8 cellular contexts compared by ENCODE assay signal in genomic region chr19:9323919-9324583, GRCh38. TPM values are rescaled to one million over a fixed set of nuclear protein-coding genes. Genes with fewer than 3 reads are reported as not detected.
DNase-seq lines count a peak whose midpoint lies in the region; ATAC-seq, FAIRE-seq and TF ChIP-seq lines count a peak whose summit lies in the region.

Gene ZNF559, plus strand, starts transcription at chr19:9324179. Its CDS starts 14,371 bp downstream, at chr19:9338550.

- peak; percentile 87 for ATAC-seq in GM21367 (IDR thresholded peaks at IDR 0.05; ENCODE audit: unreplicated experiment)
- ATAC-seq in activated CD8-positive, alpha-beta memory T cell treated with anti-CD3 and anti-CD28 coated beads, Interleukin-2, amount 10 ng/mL, durations not matched to agents 7 days and 5 days = peak; percentile 99

- H3K4me1 Mint-ChIP-seq in Calu3 (ENCODE audit: low read depth, unreplicated experiment) (no peaks in the 10 kb centered on the region), endodermal cell (no peaks in the 10 kb centered on the region), mesothelial cell of epicardium (peaks cover 4% of the 10 kb centered on the region)
- peaks cover 28% of the 10 kb centered on the region for H3K4me1 Mint-ChIP-seq in activated CD8-positive, alpha-beta memory T cell treated with anti-CD3 and anti-CD28 coated beads, Interleukin-2, amount 10 ng/mL, durations not matched to agents 7 days and 5 days

- H3K27ac Mint-ChIP-seq in Calu3 (ENCODE audit: unreplicated experiment) (peak within 1 kb of the TSS; percentile 42), endodermal cell (peak within 1 kb of the TSS; percentile 92), mesothelial cell of epicardium (peak within 1 kb of the TSS; percentile 96)
- H3K27ac Mint-ChIP-seq in activated CD8-positive, alpha-beta memory T cell treated with anti-CD3 and anti-CD28 coated beads, Interleukin-2, amount 10 ng/mL, durations not matched to agents 7 days and 5 days = peak within 1 kb of the TSS; percentile 97

- H3K4me3 Mint-ChIP-seq in Calu3 (ENCODE audit: low read depth, unreplicated experiment) = peak within 1 kb of the TSS; percentile 72
- peak within 1 kb of the TSS; percentile 86 for H3K4me3 Mint-ChIP-seq in activated CD8-positive, alpha-beta memory T cell treated with anti-CD3 and anti-CD28 coated beads, Interleukin-2, amount 10 ng/mL, durations not matched to agents 7 days and 5 days
- peak within 1 kb of the TSS; percentile 73 for H3K4me3 Mint-ChIP-seq in endodermal cell
- H3K4me3 Mint-ChIP-seq in mesothelial cell of epicardium = peak within 1 kb of the TSS; percentile 83

- no peaks in the 10 kb centered on the region for H3K27me3 ChIP-seq in endodermal cell (ENCODE audit: control insufficient read depth, insufficient read depth, low read length, poor library complexity, severe bottlenecking)

- intact Hi-C loops in Calu3 (cut with micrococcal nuclease; ENCODE audit: unreplicated experiment) = no loop called here

- H3K4me3 ChIP-seq in endodermal cell (ENCODE audit: low read length) = peak within 1 kb of the TSS; percentile 91

- TF ChIP-seq CTCF in Calu3 (IDR thresholded peaks at IDR 0.05; ENCODE audit: unreplicated experiment) (no peak), endodermal cell (conservative IDR thresholded peaks at IDR 0.05) (peak; percentile 76), mesothelial cell of epicardium (IDR thresholded peaks at IDR 0.05; ENCODE audit: unreplicated experiment) (peak; percentile 53)

- CTCF ChIA-PET in Calu3 (lab: Charles Lee) = interaction anchor here (1.0 kb wide), 1 partner anchor 13 kb away, joined by 3 read pairs; no protein-coding TSS in a partner anchor
- CTCF ChIA-PET in activated CD8-positive, alpha-beta memory T cell treated with anti-CD3 and anti-CD28 coated beads, Interleukin-2, amount 10 ng/mL, durations not matched to agents 7 days and 5 days (lab: Charles Lee) = interaction anchor here (0.6 to 1.8 kb wide), 4 partner anchors 11 to 258 kb away, joined by 3 to 15 read pairs (median 4); no protein-coding TSS in a partner anchor

- peak within 1 kb of the TSS; percentile 72 for H3K27ac ChIP-seq in endodermal cell (ENCODE audit: low read depth, low read length)

- H3K36me3 ChIP-seq in endodermal cell (ENCODE audit: control insufficient read depth, insufficient read depth, low read length) = peaks cover 37% of the 10 kb centered on the region

- no peaks in the 10 kb centered on the region for H3K27me3 Mint-ChIP-seq in Calu3 (ENCODE audit: unreplicated experiment)
- no peaks in the 10 kb centered on the region for H3K27me3 Mint-ChIP-seq in activated CD8-positive, alpha-beta memory T cell treated with anti-CD3 and anti-CD28 coated beads, Interleukin-2, amount 10 ng/mL, durations not matched to agents 7 days and 5 days
- H3K27me3 Mint-ChIP-seq in endodermal cell (ENCODE audit: insufficient read depth) = peaks cover 8% of the 10 kb centered on the region
- no peaks in the 10 kb centered on the region for H3K27me3 Mint-ChIP-seq in mesothelial cell of epicardium (ENCODE audit: low read depth)

- H3K9me3 Mint-ChIP-seq in Calu3 (ENCODE audit: low read depth, unreplicated experiment) (peaks cover 2% of the 10 kb centered on the region), endodermal cell (peaks cover 88% of the 10 kb centered on the region), mesothelial cell of epicardium (peaks cover 42% of the 10 kb centered on the region)
- H3K9me3 Mint-ChIP-seq in activated CD8-positive, alpha-beta memory T cell treated with anti-CD3 and anti-CD28 coated beads, Interleukin-2, amount 10 ng/mL, durations not matched to agents 7 days and 5 days (ENCODE audit: low read depth) = peaks cover 18% of the 10 kb centered on the region

- H3K36me3 Mint-ChIP-seq in Calu3 (ENCODE audit: insufficient read depth, unreplicated experiment) = peaks cover 20% of the 10 kb centered on the region
- peaks cover 49% of the 10 kb centered on the region for H3K36me3 Mint-ChIP-seq in activated CD8-positive, alpha-beta memory T cell treated with anti-CD3 and anti-CD28 coated beads, Interleukin-2, amount 10 ng/mL, durations not matched to agents 7 days and 5 days
- peaks cover 46% of the 10 kb centered on the region for H3K36me3 Mint-ChIP-seq in endodermal cell (ENCODE audit: low read depth)
- peaks cover 42% of the 10 kb centered on the region for H3K36me3 Mint-ChIP-seq in mesothelial cell of epicardium

- BruUV-seq in Calu3 (replicated peaks; lab: Mats Ljungman, UMichigan) = no TSS peak

- H3K9me3 ChIP-seq in endodermal cell (ENCODE audit: control insufficient read depth, low read length) = peaks cover 61% of the 10 kb centered on the region

- peak; percentile 98 for FAIRE-seq in HTR-8/SVneo (lab: Jason Lieb, UNC)

- H3K4me1 ChIP-seq in endodermal cell (ENCODE audit: control insufficient read depth, insufficient read depth, low read length) = no peaks in the 10 kb centered on the region

- WGBS in endodermal cell (ENCODE audit: insufficient coverage in 1 of 2, insufficient read length in 1 of 2), 2 experiments = 0 to 2% methylated on average over 9 to 48 of the region's 48 CpGs

- peak within 1 kb of the TSS; percentile 67 for H3K9ac ChIP-seq in endodermal cell (ENCODE audit: extremely low read depth, low read length, poor library complexity, severe bottlenecking)

- DNase-seq in Calu3 = peak; percentile 93
- peak; percentile 93 for DNase-seq in HTR-8/SVneo (ENCODE audit: insufficient read length, low spot score)
- DNase-seq in NOMO-1 treated with DMSO at 0.1 percent for 48 hours (lab: John Stamatoyannopoulos, UW; ENCODE audit: unreplicated experiment) = peak; percentile 95
- DNase-seq in activated CD8-positive, alpha-beta memory T cell treated with anti-CD3 and anti-CD28 coated beads, Interleukin-2, amount 10 ng/mL, durations not matched to agents 7 days and 5 days = peak; percentile 97
- DNase-seq in endodermal cell = peak; percentile 98
- DNase-seq in mesothelial cell of epicardium (ENCODE audit: low spot score in 2 of 2, unreplicated experiment in 2 of 2) = peak; percentile 90 to 99
- peak; percentile 92 for DNase-seq in stimulated activated CD8-positive, alpha-beta memory T cell treated with anti-CD3 and anti-CD28 coated beads, Interleukin-15, amount 100 ng/mL, for 4 hours (ENCODE audit: low read depth in 2 of 2)

RNA-seq across cellular contexts. Expression of gene ZNF559, which starts in this region (rescaled TPM):
- total RNA-seq in Calu3 (2022) (7.5 and 10.4 TPM in 2 replicates), endodermal cell (10 to 100 TPM; 18.1 to 27.0 TPM), mesothelial cell of epicardium (35.4 to 43.4 TPM (median 40.0 TPM) in 3 replicates)
- total RNA-seq in activated CD8-positive, alpha-beta memory T cell treated with anti-CD3 and anti-CD28 coated beads, Interleukin-2, amount 10 ng/mL, durations not matched to agents 7 days and 5 days = 10 to 100 TPM; 10.9 to 14.9 TPM
- 29.1 TPM for polyA plus RNA-seq in endodermal cell (2013, experiment 1 of 2)
- polyA plus RNA-seq in endodermal cell (2013, experiment 2 of 2) = 22.6 TPM

Comparison
In these comparisons a context has a peak if more than half of its experiments do, and no peak if none do; other contexts are left out.
1. Peak in every context shown above with its lines: DNase-seq, ATAC-seq, H3K4me3 ChIP-seq and H3K27ac ChIP-seq.
2. H3K27ac Mint-ChIP-seq: peak in every context shown above with its lines; median percentile 97 in activated CD8-positive, alpha-beta memory T cell treated with anti-CD3 and anti-CD28 coated beads, Interleukin-2, amount 10 ng/mL, durations not matched to agents 7 days and 5 days; 96 in mesothelial cell of epicardium; 92 in endodermal cell; 42 in Calu3.